19 cellular contexts compared by ENCODE assay signal in genomic region chr10:131737543-131738395, GRCh38.
DNase-seq lines count a peak whose midpoint lies in the region; ATAC-seq and TF ChIP-seq lines count a peak whose summit lies in the region.
"Had no signal": no experiment of that assay in that cellular context is flagged by ENCODE, and none has a peak within 500 bp of the region (broad histone marks: within the 10 kb centered on the region; RNA-seq: fewer than 3 reads in every experiment).

No MANE protein-coding gene starts in this region.

- no peak overlapping the region for H3K14ac ChIP-seq in mesenchymal stem cell (ENCODE audit: low read length in 2 of 2)

- no peak overlapping the region for H3K18ac ChIP-seq in mesenchymal stem cell (ENCODE audit: low read depth in 1 of 2, low read length in 2 of 2)

- H2AFZ ChIP-seq in mesenchymal stem cell (ENCODE audit: low read depth, low read length): no peak overlapping the region

- H3K4me1 Mint-ChIP-seq in chondrocyte (ENCODE audit: low read depth): no peaks in the 10 kb centered on the region

- H3K79me1 ChIP-seq in mesenchymal stem cell (replicated peaks; ENCODE audit: low read length, poor library complexity, severe bottlenecking): no peaks in the 10 kb centered on the region

- no peak overlapping the region for H3K9ac ChIP-seq in mesenchymal stem cell (ENCODE audit: low read length)

- no peaks in the 10 kb centered on the region for H3K36me3 ChIP-seq in mesenchymal stem cell (ENCODE audit: control insufficient read depth in 1 of 2, insufficient read depth in 2 of 2, low read depth in 1 of 2, low read length in 2 of 2)

- H3K4ac ChIP-seq in mesenchymal stem cell (ENCODE audit: low read depth in 1 of 2, low read length in 2 of 2): no peak overlapping the region

- H3K27ac ChIP-seq in mesenchymal stem cell (ENCODE audit: low read length, poor library complexity, severe bottlenecking) (no peak overlapping the region), temporal lobe (ENCODE audit: low read depth, low read length) (peak overlapping the region; percentile 85)
- H3K27ac ChIP-seq: A549, RWPE1 had no signal

- H3K4me1 ChIP-seq in mesenchymal stem cell (ENCODE audit: control insufficient read depth, insufficient read depth, low read depth, low read length): no peaks in the 10 kb centered on the region
- H3K4me1 ChIP-seq: A549 had no signal

- ATAC-seq in left cardiac atrium (no peak), HG03469 (IDR thresholded peaks at IDR 0.05; ENCODE audit: unreplicated experiment) (no peak)
- ATAC-seq: K562 had no signal

- H4K8ac ChIP-seq in mesenchymal stem cell (ENCODE audit: low read length): no peak overlapping the region

- no peak overlapping the region for H2BK12ac ChIP-seq in mesenchymal stem cell (ENCODE audit: low read length in 2 of 2)

- intact Hi-C loops in cardiac septum (cut with DNase I) (no loop called here), left cardiac atrium (cut with DNase I) (no loop called here)

- peaks cover 12% of the 10 kb centered on the region for H3K9me3 ChIP-seq in mesenchymal stem cell (ENCODE audit: control insufficient read depth, low read length)
- H3K9me3 ChIP-seq: A549 had no signal

- H3K23ac ChIP-seq in mesenchymal stem cell (ENCODE audit: low read length in 2 of 2): no peak overlapping the region

- H3K27me3 Mint-ChIP-seq in chondrocyte (ENCODE audit: low read depth): no peaks in the 10 kb centered on the region

- no peak overlapping the region for H3K27ac Mint-ChIP-seq in chondrocyte (ENCODE audit: unreplicated experiment)

- H3K4me2 ChIP-seq in mesenchymal stem cell (ENCODE audit: low read length, poor library complexity, severe bottlenecking): no peak overlapping the region
- H3K4me2 ChIP-seq: A549 had no signal

- no peak overlapping the region for H2BK5ac ChIP-seq in mesenchymal stem cell (ENCODE audit: low read depth, low read length, poor library complexity, severe bottlenecking)

- no peak for TF ChIP-seq CTCF in chondrocyte (IDR thresholded peaks at IDR 0.05)

- no peak overlapping the region for H2BK15ac ChIP-seq in mesenchymal stem cell (ENCODE audit: low read depth, poor library complexity, severe bottlenecking)

- no peaks in the 10 kb centered on the region for H3K27me3 ChIP-seq in mesenchymal stem cell (ENCODE audit: control insufficient read depth in 1 of 2, insufficient read depth in 1 of 2, low read length in 2 of 2)

- no peak overlapping the region for H3K4me3 Mint-ChIP-seq in chondrocyte (ENCODE audit: unreplicated experiment)

- 86% methylated on average over 18 of the region's 18 CpGs for WGBS in mesenchymal stem cell

- H3K4me3 ChIP-seq in mesenchymal stem cell (ENCODE audit: insufficient read depth in 1 of 2, low read depth in 1 of 2, low read length in 2 of 2): peak overlapping the region in 1 of 2 experiments; percentile 10
- H3K4me3 ChIP-seq: A549, K562 had no signal

- no peak overlapping the region for H2BK120ac ChIP-seq in mesenchymal stem cell (ENCODE audit: low read depth, low read length)

- H3K9me3 Mint-ChIP-seq in chondrocyte (ENCODE audit: low read depth): peaks cover 17% of the 10 kb centered on the region

- DNase-seq in cardiac septum (ENCODE audit: low spot score): peak; percentile 71
- DNase-seq in left cardiac atrium: no peak
- peak; percentile 70 for DNase-seq in chondrocyte (ENCODE audit: low spot score)
- no peak for DNase-seq in mesenchymal stem cell
- DNase-seq in foreskin melanocyte: no peak
- DNase-seq in DMS79 treated with DMSO at 0.1 percent for 48 hours (lab: John Stamatoyannopoulos, UW): no peak
- DNase-seq: C1 segment of cervical spinal cord, GF-D8, MV-4-11, NCI-H1417 treated with DMSO at 0.1 percent for 48 hours, NCI-H2029, NCI-H2171 treated with DMSO at 0.1 percent for 48 hours, NCI-H510A, NCI-H774 had no signal

- no peak overlapping the region for H2AK5ac ChIP-seq in mesenchymal stem cell (ENCODE audit: low read length, severe bottlenecking)

- H4K91ac ChIP-seq in mesenchymal stem cell (ENCODE audit: low read length): peak overlapping the region; percentile 20

- peaks cover 6% of the 10 kb centered on the region for H3K36me3 Mint-ChIP-seq in chondrocyte (ENCODE audit: low read depth)

Comparison
In these comparisons a context has a peak if more than half of its experiments do, and no peak if none do; other contexts are left out.
1. DNase-seq: peak in cardiac septum (single experiment) and chondrocyte (single experiment); none in left cardiac atrium (single experiment), mesenchymal stem cell (single experiment), foreskin melanocyte (single experiment) and DMS79 treated with DMSO at 0.1 percent for 48 hours (single experiment).